Comparison of ENCODE assay signal across 1 cellular context in genomic region chr22:24325105-24325757, GRCh38.
A peak's percentile ranks its signal among the peaks of the same experiment; 100 is the strongest.
TF ChIP-seq lines count a peak whose summit lies in the region.

No MANE protein-coding gene starts in this region.

TF ChIP-seq in HEK293, 187 proteins besides CTCF, POLR2A, EP300 and RAD21 (continued from another document and continues in another):
- TF ChIP-seq ZNF513 (tag by site-specific recombination; IDR thresholded peaks at IDR 0.05) (peak; percentile 70), ZNF391 (tag by site-specific recombination; IDR thresholded peaks at IDR 0.05; ENCODE audit: borderline replicate concordance, low read depth) (no peak), ZNF214 (tag by site-specific recombination; IDR thresholded peaks at IDR 0.05; ENCODE audit: borderline replicate concordance) (no peak), ZNF366 (tag by site-specific recombination; conservative IDR thresholded peaks at IDR 0.05) (no peak), ZNF266 (tag by site-specific recombination; IDR thresholded peaks at IDR 0.05; ENCODE audit: low read depth) (peak; percentile 85; the same call in 1 of the 2 replicates), ZFP3 (tag by site-specific recombination; IDR thresholded peaks at IDR 0.05; ENCODE audit: low read depth) (peak; percentile 17; the same call in 1 of the 2 replicates), ZNF843 (tag by site-specific recombination; IDR thresholded peaks at IDR 0.05) (no peak), MZF1 (tag by site-specific recombination; IDR thresholded peaks at IDR 0.05; ENCODE audit: borderline replicate concordance) (no peak; the same call in 1 of the 2 replicates), ZNF707 (tag by site-specific recombination; IDR thresholded peaks at IDR 0.05) (no peak), ZNF677 (tag by site-specific recombination; IDR thresholded peaks at IDR 0.05) (no peak), PATZ1 (tag by site-specific recombination; IDR thresholded peaks at IDR 0.05) (no peak), ZNF473 (tag by site-specific recombination; IDR thresholded peaks at IDR 0.05) (no peak), ZNF664 (tag by site-specific recombination; IDR thresholded peaks at IDR 0.05) (peak; percentile 35; the same call in 1 of the 2 replicates), ZNF133 (tag by site-specific recombination; IDR thresholded peaks at IDR 0.05) (no peak), ZNF785 (tag by site-specific recombination; IDR thresholded peaks at IDR 0.05) (no peak), ZNF426 (tag by site-specific recombination; IDR thresholded peaks at IDR 0.05) (peak; percentile 95), ZNF837 (tag by site-specific recombination; IDR thresholded peaks at IDR 0.05) (no peak), AEBP2 (tag by site-specific recombination; IDR thresholded peaks at IDR 0.05; ENCODE audit: borderline replicate concordance) (peak; percentile 87; the same call in 1 of the 2 replicates), ZNF610 (tag by site-specific recombination; IDR thresholded peaks at IDR 0.05; ENCODE audit: borderline replicate concordance) (0 out of 2 replicates have a peak, but pooled peaks have one; percentile 37), ZNF18 (tag by site-specific recombination; IDR thresholded peaks at IDR 0.05) (0 out of 2 replicates have a peak, but pooled peaks have one; percentile 37), REST (tag by site-specific recombination; IDR thresholded peaks at IDR 0.05) (peak; percentile 56; the same call in 1 of the 2 replicates), TSHZ1 (tag by site-specific recombination; IDR thresholded peaks at IDR 0.05; ENCODE audit: borderline replicate concordance) (peak; percentile 31; the same call in 1 of the 2 replicates), ZNF394 (tag by site-specific recombination; IDR thresholded peaks at IDR 0.05; ENCODE audit: borderline replicate concordance) (peak; percentile 97), YY2 (tag by site-specific recombination; IDR thresholded peaks at IDR 0.05) (no peak), ZNF292 (tag by site-specific recombination; IDR thresholded peaks at IDR 0.05; ENCODE audit: borderline replicate concordance, low read depth) (peak; percentile 88), ZNF350 (tag by site-specific recombination; IDR thresholded peaks at IDR 0.05) (no peak), ZNF704 (tag by site-specific recombination; IDR thresholded peaks at IDR 0.05) (0 out of 2 replicates have a peak, but pooled peaks have one; percentile 26), SALL2 (tag by site-specific recombination; IDR thresholded peaks at IDR 0.05; ENCODE audit: borderline replicate concordance) (no peak), ZNF580 (tag by site-specific recombination; IDR thresholded peaks at IDR 0.05) (0 out of 2 replicates have a peak, but pooled peaks have one; percentile 50), ZNF629 (tag by site-specific recombination; IDR thresholded peaks at IDR 0.05) (peak; percentile 66), ZNF138 (tag by site-specific recombination; IDR thresholded peaks at IDR 0.05; ENCODE audit: borderline replicate concordance) (0 out of 2 replicates have a peak, but pooled peaks have one; percentile 68), ZBTB11 (tag by site-specific recombination; conservative IDR thresholded peaks at IDR 0.05; ENCODE audit: low read depth) (peak; percentile 80), ZNF114 (tag by site-specific recombination; IDR thresholded peaks at IDR 0.05) (no peak), ZNF311 (tag by site-specific recombination; IDR thresholded peaks at IDR 0.05; ENCODE audit: borderline replicate concordance) (no peak), ZNF112 (tag by site-specific recombination; IDR thresholded peaks at IDR 0.05) (no peak)
